In the genomic region with DNA sequence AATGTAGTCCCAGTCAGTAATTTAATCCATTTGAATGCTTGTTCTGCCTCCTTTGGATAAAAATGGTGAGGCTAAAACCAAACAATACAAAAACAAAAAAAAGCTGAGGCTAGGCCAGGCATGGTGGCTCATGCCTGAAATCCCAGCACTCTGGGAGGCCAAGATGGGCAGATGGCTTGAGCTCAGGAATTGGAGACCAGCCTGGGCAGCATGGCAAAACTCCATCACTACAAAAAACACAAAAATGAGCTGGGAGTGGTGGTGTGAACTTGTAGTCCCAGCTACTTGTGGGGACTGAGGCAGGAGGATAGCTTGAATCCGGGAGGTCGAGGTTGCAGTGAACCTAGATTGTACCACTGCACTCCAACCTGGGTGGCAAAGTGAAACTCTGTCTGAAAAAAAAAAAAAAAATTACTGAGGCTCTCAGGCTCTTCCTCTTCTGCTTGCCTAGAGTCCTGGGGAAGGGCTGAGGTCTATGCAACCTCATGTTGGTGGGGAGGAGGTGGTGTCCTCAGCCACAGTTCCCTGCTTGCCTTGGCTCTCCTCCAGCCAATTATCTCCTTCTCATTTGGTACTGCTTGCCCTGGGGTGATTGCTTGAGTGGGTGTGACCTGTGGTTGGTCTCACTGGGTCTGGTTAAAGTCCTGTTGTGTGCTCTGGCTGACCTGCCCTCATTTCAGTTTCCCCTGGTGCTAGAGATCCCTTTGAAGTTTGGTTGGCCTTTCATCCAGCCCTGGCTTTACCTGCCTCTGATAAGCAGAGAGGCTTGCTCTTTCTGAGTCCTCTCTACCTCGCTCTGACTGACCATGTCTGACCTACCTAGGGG, we compare ENCODE assay signal across 8 cellular contexts. TPM values are rescaled to one million over a fixed set of nuclear protein-coding genes. Genes with fewer than 3 reads are reported as not detected.
A peak's percentile ranks its signal among the peaks of the same experiment; 100 is the strongest.
DNase-seq lines count a peak whose midpoint lies in the region; ATAC-seq and TF ChIP-seq lines count a peak whose summit lies in the region.

No MANE protein-coding gene starts in this region.

- no peaks in the 10 kb centered on the region for H4K20me1 ChIP-seq in osteoblast (ENCODE audit: insufficient read depth, low read length)

- H3K4me1 ChIP-seq in osteoblast (ENCODE audit: insufficient read depth, low read length), result peaks cover 31% of the 10 kb centered on the region

- H3K79me2 ChIP-seq in osteoblast (ENCODE audit: insufficient read depth, low read length), result no peaks in the 10 kb centered on the region

- H3K36me3 Mint-ChIP-seq in T-cell (no peaks in the 10 kb centered on the region), memory B cell (no peaks in the 10 kb centered on the region)

- H3K4me3 Mint-ChIP-seq in T-cell, result peak overlapping the region in 2 of 3 donors; percentile 17 to 38
- no peak overlapping the region for H3K4me3 Mint-ChIP-seq in memory B cell

- H3K36me3 ChIP-seq in osteoblast (ENCODE audit: insufficient read depth, low read length), result no peaks in the 10 kb centered on the region

- H3K9me3 Mint-ChIP-seq in T-cell, result no peaks in the 10 kb centered on the region
- H3K9me3 Mint-ChIP-seq in memory B cell, result no peaks in the 10 kb centered on the region

- H3K27me3 Mint-ChIP-seq in T-cell (no peaks in the 10 kb centered on the region), memory B cell (no peaks in the 10 kb centered on the region)

- CTCF ChIA-PET in T-cell (lab: Charles Lee), result interaction anchor here (0.6 to 1.8 kb wide), 7 partner anchors 8 to 146 kb away, joined by 3 to 6 read pairs (median 3); no protein-coding TSS in a partner anchor

- H3K4me3 ChIP-seq in osteoblast (ENCODE audit: insufficient read depth, low read length), result no peak overlapping the region

- TF ChIP-seq CTCF in osteoblast (IDR thresholded peaks at IDR 0.05; ENCODE audit: extremely low read depth, low read depth, low read length), result no peak

- peaks cover 58 to 68% (median 63%) of the 10 kb centered on the region in 3 donors for H3K4me1 Mint-ChIP-seq in T-cell
- peaks cover 36% of the 10 kb centered on the region for H3K4me1 Mint-ChIP-seq in memory B cell

- no peak overlapping the region for H3K4me2 ChIP-seq in osteoblast (ENCODE audit: insufficient read depth, low read length)

- DNase-seq in CMK (ENCODE audit: low read depth), result peak; percentile 75
- DNase-seq in T-cell, result peak in 24 of 34 experiments; percentile 12 to 59 (median 37)
- no peak for DNase-seq in memory B cell (ENCODE audit: low spot score in 2 of 2)
- no peak for DNase-seq in osteoblast (ENCODE audit: insufficient read length, low spot score, missing footprints)
- no peak for DNase-seq in globus pallidus (ENCODE audit: low spot score)
- no peak for DNase-seq in epidermal melanocyte (ENCODE audit: insufficient read length, low spot score)

- H3K27me3 ChIP-seq in osteoblast (ENCODE audit: insufficient read depth, low read length), result no peaks in the 10 kb centered on the region

- ATAC-seq in GM19372 (IDR thresholded peaks at IDR 0.05; ENCODE audit: low read depth, unreplicated experiment) (peak; percentile 88), HG03175 (IDR thresholded peaks at IDR 0.05; ENCODE audit: unreplicated experiment) (peak; percentile 93), T-cell (replicated peaks in 1 of 4) (peak; percentile 69 to 74 (median 72)), memory B cell (ENCODE audit: low read depth) (peak; percentile 85)

- peak overlapping the region; percentile 79 to 93 for H3K27ac Mint-ChIP-seq in T-cell
- H3K27ac Mint-ChIP-seq in memory B cell, result peak overlapping the region; percentile 11

- H3K9me3 ChIP-seq in osteoblast (ENCODE audit: low read depth, low read length), result no peaks in the 10 kb centered on the region

- no peak overlapping the region for H3K27ac ChIP-seq in osteoblast (ENCODE audit: low read depth, low read length)

- H2AFZ ChIP-seq in osteoblast (ENCODE audit: low read length), result no peak overlapping the region

- POLR2A ChIA-PET in T-cell (lab: Charles Lee), result interaction anchor here (0.6 to 0.8 kb wide), 7 partner anchors 16 to 876 kb away, joined by 3 to 10 read pairs (median 6); no protein-coding TSS in a partner anchor

RNA-seq across cellular contexts. Expression of a gene that starts 20.9 kb away (rescaled TPM):
- total RNA-seq in T-cell (100 to 1,000 TPM; 178 to 368 (median 354) TPM), osteoblast (25.7 and 27.1 TPM in 2 replicates)

Comparison
In these comparisons a context has a peak if more than half of its experiments do, and no peak if none do; other contexts are left out.
1. DNase-seq: peak in CMK (single experiment) and T-cell (24 of 34); none in memory B cell (0 of 2), osteoblast (single experiment), globus pallidus (single experiment) and epidermal melanocyte (single experiment).
2. Peak in every context shown above with its lines, with median percentiles within 50 percentile points of each other: ATAC-seq.